ENCODE assay signal across 13 cellular contexts in the genomic region with DNA sequence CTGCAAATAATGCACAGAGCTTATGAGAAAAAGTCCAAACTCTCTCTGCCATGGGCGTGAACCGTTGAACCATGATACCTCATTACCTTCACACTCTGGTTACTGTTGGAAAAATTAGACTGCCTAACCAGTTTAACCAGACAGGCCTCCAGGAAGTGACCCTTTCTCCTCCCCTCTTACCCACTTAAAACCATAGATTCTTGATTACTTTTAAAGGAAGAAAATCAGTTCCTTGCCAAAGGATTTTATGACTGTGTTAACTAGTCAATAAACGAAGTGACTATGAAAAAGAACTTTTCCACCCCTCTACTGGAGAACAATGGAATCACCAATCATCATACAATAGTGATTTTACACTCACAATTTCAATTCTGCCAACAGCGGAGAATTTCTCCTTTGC.
DNase-seq lines count a peak whose midpoint lies in the region; ATAC-seq, FAIRE-seq and TF ChIP-seq lines count a peak whose summit lies in the region.
"Had no signal": no experiment of that assay in that cellular context is flagged by ENCODE, and none has a peak within 500 bp of the region (broad histone marks: within the 10 kb centered on the region; RNA-seq: fewer than 3 reads in every experiment).

No MANE protein-coding gene starts in this region.

- no peaks in the 10 kb centered on the region for H3K27me3 ChIP-seq in HCT116 (ENCODE audit: insufficient read depth, low read length)
- H3K27me3 ChIP-seq in GM12878 (replicated peaks in 1 of 2; ENCODE audit: control insufficient read depth in 2 of 2, insufficient read depth in 2 of 2, low read length in 1 of 2), result no peaks in the 10 kb centered on the region
- no peaks in the 10 kb centered on the region for H3K27me3 ChIP-seq in mucosa of rectum (ENCODE audit: control insufficient read depth in 2 of 2, insufficient read depth in 2 of 2, low read length in 2 of 2)
- H3K27me3 ChIP-seq: heart left ventricle had no signal

- no peaks in the 10 kb centered on the region for H4K20me1 ChIP-seq in HCT116 (ENCODE audit: insufficient read depth)
- no peaks in the 10 kb centered on the region for H4K20me1 ChIP-seq in GM12878 (ENCODE audit: control insufficient read depth, insufficient read depth)

- H3K27ac ChIP-seq in HCT116 (ENCODE audit: low read depth, low read length) (no peak overlapping the region), GM12878 (ENCODE audit: control insufficient read depth, insufficient read depth) (no peak overlapping the region), mucosa of rectum (ENCODE audit: low read depth in 2 of 2, low read length in 2 of 2) (peak overlapping the region; percentile 43 to 75)
- H3K27ac ChIP-seq: heart left ventricle had no signal

- H3K36me3 Mint-ChIP-seq in CD14-positive monocyte, result no peaks in the 10 kb centered on the region

- H3K4me1 ChIP-seq in HCT116 (ENCODE audit: control insufficient read depth in 1 of 2, insufficient read depth in 2 of 2, low read length in 2 of 2) (0 out of 4 replicates have a peak, but pooled peaks cover 0 to 4% of the 10 kb centered on the region in 2 experiments), GM12878 (ENCODE audit: control insufficient read depth, insufficient read depth, low read length) (peaks cover 9% of the 10 kb centered on the region), mucosa of rectum (ENCODE audit: control insufficient read depth in 2 of 2, insufficient read depth in 2 of 2, low read length in 2 of 2) (peaks cover 16 to 28% of the 10 kb centered on the region in 2 donors)

- H3K4me3 ChIP-seq in HCT116 (replicated peaks in 1 of 2; ENCODE audit: low read depth in 1 of 2, low read length in 2 of 2), result no peak overlapping the region
- no peak overlapping the region for H3K4me3 ChIP-seq in GM12878
- H3K4me3 ChIP-seq in mucosa of rectum (ENCODE audit: low read length in 2 of 2), result no peak overlapping the region
- H3K4me3 ChIP-seq: heart left ventricle had no signal

- DNase-seq in CD14-positive monocyte (ENCODE audit: low spot score) (no peak), HCT116 (ENCODE audit: low read depth, low spot score) (no peak), GM12878 (ENCODE audit: low read depth, low spot score) (no peak), NCI-H82 (lab: John Stamatoyannopoulos, UW) (no peak)
- no peak for DNase-seq in NK-92 treated with Interleukin-12 subunit alpha and Interleukin-12 subunit beta, amount 100 ng/mL, for 24 hours (lab: John Stamatoyannopoulos, UW)
- DNase-seq: DMS79, heart left ventricle, NCI-H1092 had no signal

- H3K9me3 ChIP-seq in HCT116 (ENCODE audit: control insufficient read depth in 1 of 2, insufficient read depth in 1 of 2, low read depth in 1 of 2, low read length in 2 of 2) (no peaks in the 10 kb centered on the region), GM12878 (replicated peaks; ENCODE audit: control insufficient read depth, insufficient read depth, low read length) (no peaks in the 10 kb centered on the region; the same call in 2 of the 3 replicates), mucosa of rectum (ENCODE audit: control insufficient read depth in 2 of 2, low read length in 2 of 2) (no peaks in the 10 kb centered on the region)
- H3K9me3 ChIP-seq: heart left ventricle had no signal

- SMC1A ChIA-PET in GM12878 (lab: Charles Lee; ENCODE audit: uncharacterized antibody, unreplicated experiment), result interaction anchor here (0.7 to 5.9 kb wide), 10 partner anchors 13 to 341 kb away, joined by 3 to 94 read pairs (median 5); no protein-coding TSS in a partner anchor

- no peak overlapping the region for H2AFZ ChIP-seq in HCT116 (ENCODE audit: low read depth, low read length, poor library complexity, severe bottlenecking)
- H2AFZ ChIP-seq in GM12878 (ENCODE audit: control insufficient read depth, low read depth, low read length), result peak overlapping the region; percentile 44; the same call in 1 of the 2 replicates

- CTCF ChIA-PET in HCT116 (lab: Charles Lee), result no interaction called here
- CTCF ChIA-PET in GM12878 (lab: Yijun Ruan, JAX), result interaction anchor here (0.6 to 2.1 kb wide), 8 partner anchors 12 to 257 kb away, joined by 3 to 9 read pairs (median 4); no protein-coding TSS in a partner anchor

- TF ChIP-seq RAD21 in HCT116 (IDR thresholded peaks at IDR 0.05; ENCODE audit: low read depth), result peak; percentile 38
- peak; percentile 32; the same call in 1 of the 2 replicates for TF ChIP-seq RAD21 in GM12878 (IDR thresholded peaks at IDR 0.05; ENCODE audit: insufficient read depth, low read depth, low read length)

- FAIRE-seq in GM12878 (lab: Jason Lieb, UNC), result no peak
- FAIRE-seq: H1 had no signal

- TF ChIP-seq EP300 in GM12878 (IDR thresholded peaks at IDR 0.05; ENCODE audit: borderline replicate concordance in 1 of 2, control insufficient read depth in 1 of 2, low read depth in 2 of 2, low read length in 2 of 2), result no peak

- TF ChIP-seq CTCF in CD14-positive monocyte (IDR thresholded peaks at IDR 0.05), result peak; percentile 30
- peak in 2 of 3 experiments; percentile 44 to 51; a peak in 4 of 6 replicates for TF ChIP-seq CTCF in HCT116 (IDR thresholded peaks at IDR 0.05 in 2 of 3, conservative IDR thresholded peaks at IDR 0.05 in 1 of 3; ENCODE audit: borderline replicate concordance in 1 of 3, insufficient read depth in 1 of 3, low read depth in 2 of 3, low read length in 2 of 3)
- peak in 2 of 3 experiments; percentile 13 to 23; a peak in 1 of 6 replicates for TF ChIP-seq CTCF in GM12878 (IDR thresholded peaks at IDR 0.05 in 2 of 3, conservative IDR thresholded peaks at IDR 0.05 in 1 of 3; ENCODE audit: control insufficient read depth in 2 of 3, extremely low read depth in 1 of 3, insufficient read depth in 1 of 3, low read depth in 3 of 3, low read length in 3 of 3)

- H3K79me2 ChIP-seq in HCT116 (ENCODE audit: insufficient read depth, low read length) (no peaks in the 10 kb centered on the region), GM12878 (ENCODE audit: control insufficient read depth, insufficient read depth, low read length) (peaks cover 5% of the 10 kb centered on the region)

- POLR2A ChIA-PET in HCT116 (lab: Charles Lee) (no interaction called here), GM12878 (lab: Charles Lee) (no interaction called here)

- RAD21 ChIA-PET in HCT116 (lab: Charles Lee; ENCODE audit: low non-redundant PET in 1 of 2, low total read pairs in 2 of 2, uncharacterized antibody in 2 of 2, unreplicated experiment in 2 of 2), result no interaction called here
- RAD21 ChIA-PET in GM12878 (lab: Charles Lee; ENCODE audit: unreplicated experiment), result interaction anchor here (0.7 to 4.7 kb wide), 7 partner anchors 12 to 257 kb away, joined by 3 to 58 read pairs (median 3); partner anchors contain the start of gene ATP2B1

- no peaks in the 10 kb centered on the region for H3K36me3 ChIP-seq in HCT116 (ENCODE audit: control insufficient read depth in 1 of 2, insufficient read depth in 2 of 2, low read length in 2 of 2)
- no peaks in the 10 kb centered on the region for H3K36me3 ChIP-seq in GM12878 (ENCODE audit: control insufficient read depth in 2 of 2, insufficient read depth in 2 of 2, low read length in 1 of 2)
- H3K36me3 ChIP-seq in mucosa of rectum (ENCODE audit: control insufficient read depth in 2 of 2, insufficient read depth in 2 of 2, low read length in 2 of 2), result no peaks in the 10 kb centered on the region
- H3K36me3 ChIP-seq: heart left ventricle had no signal

- H3K4me2 ChIP-seq in HCT116 (ENCODE audit: low read length) (no peak overlapping the region), GM12878 (ENCODE audit: control insufficient read depth, insufficient read depth) (no peak overlapping the region)

- peaks cover 0 to 2% (median 0%) of the 10 kb centered on the region in 3 donors for H3K27me3 Mint-ChIP-seq in CD14-positive monocyte (ENCODE audit: low read depth in 3 of 3)

- BruUV-seq in HCT116 (replicated peaks; lab: Mats Ljungman, UMichigan) (no TSS peak), GM12878 (replicated peaks; lab: Mats Ljungman, UMichigan) (no TSS peak)

- H3K9me3 Mint-ChIP-seq in CD14-positive monocyte, result peaks cover 0 to 3% (median 2%) of the 10 kb centered on the region in 7 donors
- H3K9me3 Mint-ChIP-seq: activated T-helper 2 cell treated with anti-CD3 and anti-CD28 coated beads, Interferon-gamma antibody, Interleukin-2, Interleukin-4, amounts not matched to agents 10 μg/mL and 5 μg/mL and 100 μg/mL, durations not matched to agents 14 hours and 24 hours and 36 hours had no signal

- H3K9ac ChIP-seq in HCT116 (ENCODE audit: low read length) (no peak overlapping the region), GM12878 (ENCODE audit: control insufficient read depth, insufficient read depth, low read length) (no peak overlapping the region), mucosa of rectum (ENCODE audit: low read depth in 1 of 2, low read length in 2 of 2) (no peak overlapping the region)

- TF ChIP-seq POLR2A in HCT116 (IDR thresholded peaks at IDR 0.05; ENCODE audit: borderline replicate concordance, extremely low read depth, insufficient read depth, insufficient read length) (no peak), GM12878 (IDR thresholded peaks at IDR 0.05; ENCODE audit: low read depth, low read length) (no peak)

- H3K27ac Mint-ChIP-seq in CD14-positive monocyte, result peak overlapping the region in 1 of 7 donors; percentile 26
- H3K27ac Mint-ChIP-seq: activated T-helper 2 cell treated with anti-CD3 and anti-CD28 coated beads, Interferon-gamma antibody, Interleukin-2, Interleukin-4, amounts not matched to agents 10 μg/mL and 5 μg/mL and 100 μg/mL, durations not matched to agents 14 hours and 24 hours and 36 hours had no signal

- 79% methylated on average over 4 of the region's 4 CpGs for whole genome bisulfite sequencing in GM12878 (ENCODE audit: insufficient coverage, insufficient replicate concordance, low lambda C conversion rate, missing lambda C conversion rate)

- peaks cover 6% of the 10 kb centered on the region for H3K4me1 Mint-ChIP-seq in CD14-positive monocyte

- in situ Hi-C loops in GM12878 (cut with MboI), result no loop called here

- H3K4me3 Mint-ChIP-seq in CD14-positive monocyte, result no peak overlapping the region

- ATAC-seq in HCT116, result no peak
- no peak for ATAC-seq in GM12878
- ATAC-seq in GM18870 (IDR thresholded peaks at IDR 0.05; ENCODE audit: unreplicated experiment), result no peak
- ATAC-seq in HG03432 (IDR thresholded peaks at IDR 0.05; ENCODE audit: unreplicated experiment), result no peak
- ATAC-seq: heart left ventricle had no signal

- H3K9me2 ChIP-seq in HCT116 (ENCODE audit: insufficient read depth), result no peaks in the 10 kb centered on the region; the same call in 1 of the 2 replicates

- intact Hi-C loops in CD14-positive monocyte (cut with micrococcal nuclease) (no loop called here), HCT116 (cut with micrococcal nuclease) (loop anchor here (5.0 to 10.0 kb wide), 2 partner anchors 258 to 420 kb away; partner anchors contain the start of gene ATP2B1), GM12878 (cut with micrococcal nuclease; ENCODE audit: unreplicated experiment) (no loop called here)

TF ChIP-seq in HCT116, 20 proteins besides CTCF, POLR2A, EP300 and RAD21 (continues in another document):
- TF ChIP-seq CEBPB (IDR thresholded peaks at IDR 0.05; ENCODE audit: low read depth), result no peak

TF ChIP-seq in GM12878, 131 proteins besides CTCF, POLR2A, EP300 and RAD21 (continues in another document):
- no peak for TF ChIP-seq BACH1 (IDR thresholded peaks at IDR 0.05; ENCODE audit: borderline replicate concordance)

Comparison
In these comparisons a context has a peak if more than half of its experiments do, and no peak if none do; other contexts are left out.
1. H3K27ac ChIP-seq: peak in mucosa of rectum (2 of 2); none in HCT116 (single experiment) and GM12878 (single experiment).
2. Peak in every context shown above with its lines, with median percentiles within 50 percentile points of each other: CTCF ChIP-seq.